18 cellular contexts compared by ENCODE assay signal in genomic region chr10:114852197-114852596, GRCh38.
"Had no signal": no experiment of that assay in that cellular context is flagged by ENCODE, and none has a peak within 500 bp of the region (broad histone marks: within the 10 kb centered on the region; RNA-seq: fewer than 3 reads in every experiment).

No MANE protein-coding gene starts in this region.

- ATAC-seq: esophagus mucosa; heart left ventricle; naive thymus-derived CD4-positive, alpha-beta T cell; sciatic nerve; stimulated activated memory B cell treated with anti-CD40 and anti-IgM and Interleukin-4, amounts not matched to agents 10 μg/mL and 1 μg/mL and 100 μg/mL, for 72 hours had no signal

- H3K4me3 Mint-ChIP-seq: naive thymus-derived CD4-positive, alpha-beta T cell; nephron progenitor cell; stimulated activated memory B cell treated with anti-CD40 and anti-IgM and Interleukin-4, amounts not matched to agents 10 μg/mL and 1 μg/mL and 100 μg/mL, for 72 hours; stimulated activated naive CD8-positive, alpha-beta T cell treated with anti-CD3 and anti-CD28 coated beads, Interleukin-15, Interleukin-2, amounts not matched to agents 100 ng/mL and 50 ng/mL, for 24 hours had no signal

- H3K27ac ChIP-seq: heart left ventricle, spleen, tibial artery, upper lobe of left lung, uterus had no signal

- H3K9me3 Mint-ChIP-seq: naive thymus-derived CD4-positive, alpha-beta T cell; nephron progenitor cell; stimulated activated naive CD8-positive, alpha-beta T cell treated with anti-CD3 and anti-CD28 coated beads, Interleukin-15, Interleukin-2, amounts not matched to agents 100 ng/mL and 50 ng/mL, for 24 hours had no signal

- H3K4me3 ChIP-seq: heart left ventricle, spleen, tibial artery, upper lobe of left lung, uterus had no signal

- H3K27me3 Mint-ChIP-seq: naive thymus-derived CD4-positive, alpha-beta T cell; stimulated activated memory B cell treated with anti-CD40 and anti-IgM and Interleukin-4, amounts not matched to agents 10 μg/mL and 1 μg/mL and 100 μg/mL, for 72 hours; stimulated activated naive CD8-positive, alpha-beta T cell treated with anti-CD3 and anti-CD28 coated beads, Interleukin-15, Interleukin-2, amounts not matched to agents 100 ng/mL and 50 ng/mL, for 24 hours had no signal

- DNase-seq: effector memory CD4-positive, alpha-beta T cell; heart left ventricle; hypothalamus; kidney glomerular epithelial cell; mesendoderm; naive thymus-derived CD4-positive, alpha-beta T cell; nephron progenitor cell; spleen; stimulated activated CD4-positive, alpha-beta T cell treated with anti-CD3 and anti-CD28 coated beads, Interleukin-15, amount 100 ng/mL, for 24 hours; stimulated activated CD4-positive, alpha-beta T cell treated with anti-CD3 and anti-CD28 coated beads, Interleukin-1b, Interleukin-23, amount 100 ng/mL, for 48 hours; stimulated activated CD4-positive, alpha-beta T cell treated with anti-CD3 and anti-CD28 coated beads, Interleukin-4, amount 100 ng/mL, for 24 hours; tibial artery; upper lobe of left lung; uterus had no signal

- H3K36me3 ChIP-seq: uterus had no signal

- H3K9me3 ChIP-seq: heart left ventricle, tibial artery, upper lobe of left lung, uterus had no signal

- H3K4me1 Mint-ChIP-seq: nephron progenitor cell; stimulated activated memory B cell treated with anti-CD40 and anti-IgM and Interleukin-4, amounts not matched to agents 10 μg/mL and 1 μg/mL and 100 μg/mL, for 72 hours had no signal

- H3K27ac Mint-ChIP-seq: stimulated activated memory B cell treated with anti-CD40 and anti-IgM and Interleukin-4, amounts not matched to agents 10 μg/mL and 1 μg/mL and 100 μg/mL, for 72 hours; stimulated activated naive CD8-positive, alpha-beta T cell treated with anti-CD3 and anti-CD28 coated beads, Interleukin-15, Interleukin-2, amounts not matched to agents 100 ng/mL and 50 ng/mL, for 24 hours had no signal

- H3K27me3 ChIP-seq: heart left ventricle, spleen, tibial artery, upper lobe of left lung, uterus had no signal

- H3K4me1 ChIP-seq: spleen, uterus had no signal
